ENCODE assay signal across 1 cellular context in the genomic region with DNA sequence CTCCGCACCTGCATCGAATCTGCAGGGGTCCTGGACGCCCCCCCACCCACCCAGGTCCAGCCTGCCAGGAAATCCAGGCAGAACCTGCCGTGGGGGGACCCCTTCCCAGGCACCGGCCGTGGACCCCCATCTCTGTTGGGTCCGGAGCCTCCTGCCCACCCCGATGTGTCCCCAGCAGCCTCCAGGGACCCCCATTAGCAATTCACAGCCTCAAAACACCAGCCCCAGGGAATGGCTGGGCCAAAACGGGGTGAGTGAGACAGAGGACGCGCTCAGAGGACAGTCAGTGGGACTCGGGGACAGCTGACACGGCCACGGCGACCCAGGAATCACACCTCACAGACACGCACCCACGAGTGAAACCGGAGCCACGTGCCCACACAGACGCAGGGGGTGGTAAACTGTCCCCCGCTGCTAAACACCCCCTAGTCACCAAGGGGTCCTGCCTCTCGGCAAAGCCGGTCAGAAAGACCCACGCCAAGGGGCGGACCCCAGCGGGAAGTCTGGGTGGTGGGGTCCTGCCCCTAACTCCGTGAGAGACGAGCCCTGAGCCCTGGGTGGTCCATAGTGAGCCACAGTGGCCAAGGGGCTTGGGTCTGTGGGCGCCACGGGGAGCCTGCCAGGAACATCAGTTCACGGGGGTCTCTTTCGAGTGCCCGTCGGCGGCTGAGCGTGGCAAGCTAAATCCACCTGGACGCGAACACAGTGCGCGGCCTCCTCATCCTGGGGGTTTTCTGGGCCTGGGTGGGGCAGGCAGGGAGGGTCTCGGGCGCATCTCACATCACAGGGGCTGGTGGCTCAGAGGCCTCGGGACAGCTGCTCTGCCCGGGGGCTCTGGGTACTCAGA.
TF ChIP-seq lines count a peak whose summit lies in the region.

No MANE protein-coding gene starts in this region.

TF ChIP-seq in WTC11, 78 proteins besides CTCF, POLR2A, EP300 and RAD21 (continued from another document):
- TF ChIP-seq, protein P1, sequence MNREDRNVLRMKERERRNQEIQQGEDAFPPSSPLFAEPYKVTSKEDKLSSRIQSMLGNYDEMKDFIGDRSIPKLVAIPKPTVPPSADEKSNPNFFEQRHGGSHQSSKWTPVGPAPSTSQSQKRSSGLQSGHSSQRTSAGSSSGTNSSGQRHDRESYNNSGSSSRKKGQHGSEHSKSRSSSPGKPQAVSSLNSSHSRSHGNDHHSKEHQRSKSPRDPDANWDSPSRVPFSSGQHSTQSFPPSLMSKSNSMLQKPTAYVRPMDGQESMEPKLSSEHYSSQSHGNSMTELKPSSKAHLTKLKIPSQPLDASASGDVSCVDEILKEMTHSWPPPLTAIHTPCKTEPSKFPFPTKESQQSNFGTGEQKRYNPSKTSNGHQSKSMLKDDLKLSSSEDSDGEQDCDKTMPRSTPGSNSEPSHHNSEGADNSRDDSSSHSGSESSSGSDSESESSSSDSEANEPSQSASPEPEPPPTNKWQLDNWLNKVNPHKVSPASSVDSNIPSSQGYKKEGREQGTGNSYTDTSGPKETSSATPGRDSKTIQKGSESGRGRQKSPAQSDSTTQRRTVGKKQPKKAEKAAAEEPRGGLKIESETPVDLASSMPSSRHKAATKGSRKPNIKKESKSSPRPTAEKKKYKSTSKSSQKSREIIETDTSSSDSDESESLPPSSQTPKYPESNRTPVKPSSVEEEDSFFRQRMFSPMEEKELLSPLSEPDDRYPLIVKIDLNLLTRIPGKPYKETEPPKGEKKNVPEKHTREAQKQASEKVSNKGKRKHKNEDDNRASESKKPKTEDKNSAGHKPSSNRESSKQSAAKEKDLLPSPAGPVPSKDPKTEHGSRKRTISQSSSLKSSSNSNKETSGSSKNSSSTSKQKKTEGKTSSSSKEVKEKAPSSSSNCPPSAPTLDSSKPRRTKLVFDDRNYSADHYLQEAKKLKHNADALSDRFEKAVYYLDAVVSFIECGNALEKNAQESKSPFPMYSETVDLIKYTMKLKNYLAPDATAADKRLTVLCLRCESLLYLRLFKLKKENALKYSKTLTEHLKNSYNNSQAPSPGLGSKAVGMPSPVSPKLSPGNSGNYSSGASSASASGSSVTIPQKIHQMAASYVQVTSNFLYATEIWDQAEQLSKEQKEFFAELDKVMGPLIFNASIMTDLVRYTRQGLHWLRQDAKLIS (CRISPR knock-in tag; IDR thresholded peaks at IDR 0.05; ENCODE audit: borderline replicate concordance), result no peak
- TF ChIP-seq CREM (CRISPR knock-in tag; IDR thresholded peaks at IDR 0.05), result no peak
- TF ChIP-seq OVOL2 (CRISPR knock-in tag; IDR thresholded peaks at IDR 0.05; ENCODE audit: borderline replicate concordance), result no peak
- TF ChIP-seq ZNF219 (CRISPR knock-in tag; IDR thresholded peaks at IDR 0.05; ENCODE audit: borderline replicate concordance), result no peak
- TF ChIP-seq MXD4 (CRISPR knock-in tag; IDR thresholded peaks at IDR 0.05; ENCODE audit: borderline replicate concordance), result no peak
- no peak for TF ChIP-seq ZNF396 (CRISPR knock-in tag; IDR thresholded peaks at IDR 0.05; ENCODE audit: borderline replicate concordance)
